In genomic region chr14:30035361-30035760, GRCh38 we compare ENCODE assay signal across 27 cellular contexts.
"Had no signal": no experiment of that assay in that cellular context is flagged by ENCODE, and none has a peak within 500 bp of the region (broad histone marks: within the 10 kb centered on the region; RNA-seq: fewer than 3 reads in every experiment).

No MANE protein-coding gene starts in this region.

- H3K27ac ChIP-seq: left lung, lower lobe of right lung, neural progenitor cell, neutrophil, parathyroid adenoma, psoas muscle, right atrium auricular region, right lobe of liver, stomach, testis, thyroid gland, transverse colon, upper lobe of left lung had no signal

- ATAC-seq: left colon; left lung; lower lobe of right lung; naive thymus-derived CD8-positive, alpha-beta T cell; psoas muscle; right lobe of liver; stimulated activated naive B cell treated with anti-CD40 and anti-IgM and Interleukin-4, amounts not matched to agents 10 μg/mL and 1 μg/mL and 100 μg/mL, for 72 hours; stimulated activated naive CD8-positive, alpha-beta T cell treated with anti-CD3 and anti-CD28 coated beads, Interleukin-15, Interleukin-2, amounts not matched to agents 100 U/mL and 50 U/mL, for 24 hours had no signal

- H3K27me3 ChIP-seq: left lung, neural progenitor cell, neutrophil, right atrium auricular region, right lobe of liver, stomach, testis, thyroid gland, transverse colon, upper lobe of left lung had no signal

- H3K4me3 ChIP-seq: left lung, lower lobe of right lung, neural progenitor cell, psoas muscle, right atrium auricular region, right lobe of liver, smooth muscle cell, stomach, testis, thyroid gland, transverse colon, upper lobe of left lung had no signal

- H3K36me3 ChIP-seq: left lung, lower lobe of right lung, neural progenitor cell, neutrophil, right atrium auricular region, right lobe of liver, stomach, thyroid gland, transverse colon, upper lobe of left lung had no signal

- DNase-seq: hypothalamus; immature natural killer cell; kidney; left colon; left lung; lower lobe of right lung; mammary epithelial cell; mesenchymal stem cell; naive thymus-derived CD8-positive, alpha-beta T cell; occipital lobe; psoas muscle; right lobe of liver; stimulated activated CD4-positive, alpha-beta T cell treated with anti-CD3 and anti-CD28 coated beads, Interleukin-15, amount 100 ng/mL, for 24 hours; stimulated activated CD4-positive, alpha-beta T cell treated with anti-CD3 and anti-CD28 coated beads, Interleukin-2, amount 100 ng/mL, for 24 hours; stimulated activated CD4-positive, alpha-beta T cell treated with anti-CD3 and anti-CD28 coated beads, Interleukin-4, amount 100 ng/mL, for 1 hour; stimulated activated naive B cell treated with anti-CD40 and anti-IgM and Interleukin-4, amounts not matched to agents 10 μg/mL and 1 μg/mL and 100 μg/mL, for 72 hours; stimulated activated naive CD8-positive, alpha-beta T cell treated with anti-CD3 and anti-CD28 coated beads, Interleukin-15, Interleukin-2, amounts not matched to agents 100 U/mL and 50 U/mL, for 24 hours; stomach; testis; thyroid gland; transverse colon; upper lobe of left lung had no signal

- H3K9me3 ChIP-seq: lower lobe of right lung, neutrophil, right lobe of liver, testis, thyroid gland, upper lobe of left lung had no signal
